ENCODE assay signal across 8 cellular contexts in the genomic region with DNA sequence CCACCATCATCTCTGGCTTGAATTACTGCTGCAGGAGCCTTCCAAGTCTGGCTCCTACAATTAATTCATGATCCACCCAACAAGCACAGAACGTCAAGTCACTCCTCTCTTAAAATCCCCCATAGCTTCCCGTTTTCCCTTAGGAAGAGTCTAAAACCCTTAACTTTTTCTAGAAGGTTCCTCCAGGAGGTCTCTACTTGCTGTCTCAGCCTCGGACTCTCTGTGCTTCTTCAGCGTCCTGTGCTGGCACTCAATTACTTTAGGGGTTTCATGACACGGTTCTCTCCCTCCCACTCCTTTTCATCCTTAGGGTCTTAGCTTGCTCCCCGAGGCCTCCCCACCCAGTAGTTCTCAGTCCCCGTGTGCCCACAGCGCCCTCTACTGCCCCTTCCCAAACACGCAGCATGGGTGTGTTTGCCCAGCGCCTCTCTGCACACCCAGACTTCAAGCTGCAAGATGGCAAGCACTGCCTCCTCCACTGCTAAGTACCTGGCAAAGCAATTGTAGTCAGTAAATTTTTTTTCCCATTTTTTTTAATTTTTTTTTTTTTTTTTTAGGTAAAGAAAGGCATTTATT. TPM values are rescaled to one million over a fixed set of nuclear protein-coding genes. Genes with fewer than 3 reads are reported as not detected.
DNase-seq lines count a peak whose midpoint lies in the region; ATAC-seq and TF ChIP-seq lines count a peak whose summit lies in the region.

No MANE protein-coding gene starts in this region.

- H3K4me3 ChIP-seq in HAP-1 (no peak overlapping the region), adrenal gland (no peak overlapping the region)

- 16 to 29% (median 21%) methylated on average over 10 of the region's 10 CpGs for WGBS in adrenal gland, 4 donors

- H3K4me1 ChIP-seq in HAP-1: no peaks in the 10 kb centered on the region
- peaks cover 0 to 8% of the 10 kb centered on the region in 2 donors for H3K4me1 ChIP-seq in adrenal gland (replicated peaks in 1 of 2)

- in situ Hi-C loops in HAP-1 (cut with MboI; ENCODE audit: low sequenced_read_pairs): no loop called here

- H3K27ac ChIP-seq in C4-2B (no peak overlapping the region), adrenal gland (no peak overlapping the region)

- intact Hi-C loops in adrenal gland (cut with DNase I): no loop called here

- ATAC-seq in HG03139 (IDR thresholded peaks at IDR 0.05; ENCODE audit: unreplicated experiment): no peak
- ATAC-seq in HG02759 (IDR thresholded peaks at IDR 0.05; ENCODE audit: unreplicated experiment): no peak

- H3K9me3 ChIP-seq in HAP-1 (no peaks in the 10 kb centered on the region), adrenal gland (replicated peaks in 1 of 3) (no peaks in the 10 kb centered on the region)

- no peak for TF ChIP-seq POLR2A in adrenal gland (IDR thresholded peaks at IDR 0.05)

- H3K36me3 ChIP-seq in HAP-1 (replicated peaks) (no peaks in the 10 kb centered on the region), adrenal gland (replicated peaks in 1 of 2) (no peaks in the 10 kb centered on the region)

- DNase-seq in HAP-1 (ENCODE audit: low spot score in 2 of 2): peak; percentile 25 to 84
- peak; percentile 31 for DNase-seq in T follicular helper cell (ENCODE audit: low read depth)
- peak; percentile 39 to 72 (median 61) for DNase-seq in adrenal gland
- peak; percentile 27 for DNase-seq in iris pigment epithelial cell (ENCODE audit: low read depth)
- DNase-seq in stimulated activated CD4-positive, alpha-beta T cell treated with anti-CD3 and anti-CD28 coated beads, TNF-alpha, amount 100 ng/mL, for 24 hours (ENCODE audit: low read depth in 3 of 3): peak; percentile 29 to 59 (median 35)

- TF ChIP-seq CTCF in C4-2B (conservative IDR thresholded peaks at IDR 0.05) (peak; percentile 72), adrenal gland (IDR thresholded peaks at IDR 0.05) (peak; percentile 41 to 66 (median 60))

- H3K27me3 ChIP-seq in HAP-1 (ENCODE audit: low read depth) (no peaks in the 10 kb centered on the region), adrenal gland (no peaks in the 10 kb centered on the region)

RNA-seq across cellular contexts. Expression of gene MAP3K10, which starts 25.8 kb away (rescaled TPM):
- 10 to 100 TPM; 11.1 to 27.6 (median 18.2) TPM for total RNA-seq in adrenal gland
- polyA plus RNA-seq in adrenal gland: 10 to 100 TPM in 2 of 3 donors, 1 to 10 TPM in 1; 2.4 to 78.3 (median 26.5) TPM

RNA-seq across cellular contexts. Expression of gene TTC9B, which starts 52.7 kb away (rescaled TPM):
- total RNA-seq in adrenal gland: under 1 TPM in 1 of 8 donors, not detected in 7; 0.32 TPM
- polyA plus RNA-seq in adrenal gland: under 1 TPM in 2 of 3 donors, not detected in 1; 0.51 to 0.56 TPM
